Comparison of ENCODE assay signal across 17 cellular contexts in genomic region chr21:18493420-18493819, GRCh38.
DNase-seq lines count a peak whose midpoint lies in the region; ATAC-seq and TF ChIP-seq lines count a peak whose summit lies in the region.
"Had no signal": no experiment of that assay in that cellular context is flagged by ENCODE, and none has a peak within 500 bp of the region (broad histone marks: within the 10 kb centered on the region; RNA-seq: fewer than 3 reads in every experiment).

No MANE protein-coding gene starts in this region.

- H3K27ac ChIP-seq in RWPE1 = no peak overlapping the region
- H3K27ac ChIP-seq: heart right ventricle had no signal

- no peak overlapping the region for H3K4me3 ChIP-seq in foreskin fibroblast (ENCODE audit: low read depth in 1 of 2, low read length in 2 of 2)
- H3K4me3 ChIP-seq: heart right ventricle, lung had no signal

- POLR2A ChIA-PET in RWPE1 (lab: Yijun Ruan, JAX; ENCODE audit: low non-redundant PET) = no interaction called here

- no peak for ATAC-seq in HG02885 (IDR thresholded peaks at IDR 0.05; ENCODE audit: poor library complexity, unreplicated experiment)
- ATAC-seq: activated CD8-positive, alpha-beta T cell treated with anti-CD3 and anti-CD28 coated beads for 36 hours; heart right ventricle had no signal

- CTCF ChIA-PET in RWPE1 (lab: Yijun Ruan, JAX) = no interaction called here

- TF ChIP-seq CTCF in RWPE1 (conservative IDR thresholded peaks at IDR 0.05; ENCODE audit: low read depth) (no peak), foreskin fibroblast (IDR thresholded peaks at IDR 0.05; ENCODE audit: low read depth, low read length) (no peak)

- DNase-seq in GM04504 (ENCODE audit: low read depth) = peak; percentile 72
- DNase-seq in RWPE1 (ENCODE audit: low spot score) = peak; percentile 66
- DNase-seq in foreskin fibroblast = peak; percentile 4 to 10
- DNase-seq in pulmonary artery endothelial cell (ENCODE audit: low read depth, low spot score) = peak; percentile 20
- DNase-seq in activated naive CD4-positive, alpha-beta T cell treated with Interleukin-2 at 50 U/mL for 16 hours = no peak
- DNase-seq in SW480 (ENCODE audit: low spot score) = no peak
- no peak for DNase-seq in activated naive CD4-positive, alpha-beta T cell (lab: John Stamatoyannopoulos, UW)
- DNase-seq: activated CD8-positive, alpha-beta T cell treated with anti-CD3 and anti-CD28 coated beads for 36 hours; activated effector memory CD4-positive, alpha-beta T cell treated with Interleukin-2 at 50 U/mL for 16 hours; DND-41; endodermal cell; heart right ventricle; IMR-90; NCI-H1436; NCI-H510A treated with DMSO at 0.1 percent for 48 hours had no signal

Comparison
In these comparisons a context has a peak if more than half of its experiments do, and no peak if none do; other contexts are left out.
1. DNase-seq: peak in GM04504 (single experiment), RWPE1 (single experiment), foreskin fibroblast (2 of 2) and pulmonary artery endothelial cell (single experiment); none in activated naive CD4-positive, alpha-beta T cell treated with Interleukin-2 at 50 U/mL for 16 hours (single experiment), SW480 (single experiment) and activated naive CD4-positive, alpha-beta T cell (0 of 4).